1 cellular context compared by ENCODE assay signal in the genomic region with DNA sequence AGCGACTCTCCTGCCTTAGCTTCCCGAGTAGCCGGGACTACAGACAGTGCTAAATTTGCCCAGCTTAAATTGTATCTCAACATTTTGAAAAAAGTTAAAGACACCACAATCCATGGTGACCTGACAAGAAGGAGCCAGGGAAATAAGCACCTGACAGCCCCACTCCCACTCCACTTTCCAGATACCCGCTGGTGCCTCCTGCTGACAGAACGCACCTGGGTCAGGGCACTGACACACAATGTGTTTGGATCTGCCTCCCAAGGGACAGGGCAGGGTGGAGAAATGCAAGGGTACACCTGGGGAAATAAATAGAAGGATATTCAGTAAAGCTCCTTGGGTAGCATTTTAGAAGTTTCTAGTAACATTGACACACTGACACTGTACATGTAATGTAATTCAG.
TF ChIP-seq lines count a peak whose summit lies in the region.

No MANE protein-coding gene starts in this region.

TF ChIP-seq in GM23338, 12 proteins besides CTCF, POLR2A, EP300 and RAD21 (continued from another document):
- TF ChIP-seq ZNF462 (CRISPR knock-in tag; IDR thresholded peaks at IDR 0.05) (no peak), POLR2AphosphoS5 (IDR thresholded peaks at IDR 0.05; ENCODE audit: low read depth) (no peak), ZNF114 (CRISPR knock-in tag; IDR thresholded peaks at IDR 0.05) (no peak), EZH2 (IDR thresholded peaks at IDR 0.05; ENCODE audit: low read depth, unreplicated experiment) (no peak), EZH2phosphoT487 (IDR thresholded peaks at IDR 0.05; ENCODE audit: unreplicated experiment) (no peak)
- TF ChIP-seq, protein P1, sequence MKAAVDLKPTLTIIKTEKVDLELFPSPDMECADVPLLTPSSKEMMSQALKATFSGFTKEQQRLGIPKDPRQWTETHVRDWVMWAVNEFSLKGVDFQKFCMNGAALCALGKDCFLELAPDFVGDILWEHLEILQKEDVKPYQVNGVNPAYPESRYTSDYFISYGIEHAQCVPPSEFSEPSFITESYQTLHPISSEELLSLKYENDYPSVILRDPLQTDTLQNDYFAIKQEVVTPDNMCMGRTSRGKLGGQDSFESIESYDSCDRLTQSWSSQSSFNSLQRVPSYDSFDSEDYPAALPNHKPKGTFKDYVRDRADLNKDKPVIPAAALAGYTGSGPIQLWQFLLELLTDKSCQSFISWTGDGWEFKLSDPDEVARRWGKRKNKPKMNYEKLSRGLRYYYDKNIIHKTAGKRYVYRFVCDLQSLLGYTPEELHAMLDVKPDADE (IDR thresholded peaks at IDR 0.05): no peak
